ENCODE assay signal across 1 cellular context in genomic region chr7:1662767-1663166, GRCh38.
TF ChIP-seq lines count a peak whose summit lies in the region.

No MANE protein-coding gene starts in this region.

TF ChIP-seq in WTC11, 78 proteins besides CTCF, POLR2A, EP300 and RAD21:
- TF ChIP-seq USF1 (CRISPR knock-in tag; IDR thresholded peaks at IDR 0.05) (no peak), USF2 (CRISPR knock-in tag; IDR thresholded peaks at IDR 0.05) (no peak), ZNF121 (CRISPR knock-in tag; IDR thresholded peaks at IDR 0.05) (peak; percentile 45)
